ENCODE assay signal across 8 cellular contexts in genomic region chr7:43868681-43869017, GRCh38. TPM values are rescaled to one million over a fixed set of nuclear protein-coding genes. Genes with fewer than 3 reads are reported as not detected.
DNase-seq lines count a peak whose midpoint lies in the region; ATAC-seq and TF ChIP-seq lines count a peak whose summit lies in the region.

No MANE protein-coding gene starts in this region.

- H3K4me1 Mint-ChIP-seq in Caco-2 (ENCODE audit: low read depth, unreplicated experiment): peaks cover 16% of the 10 kb centered on the region
- peaks cover 6% of the 10 kb centered on the region for H3K4me1 Mint-ChIP-seq in memory B cell

- CTCF ChIA-PET in Caco-2 (lab: Charles Lee): interaction anchor here (0.9 kb wide), 1 partner anchor 74 kb away, joined by 3 read pairs; no protein-coding TSS in a partner anchor

- WGBS in body of pancreas, 2 donors: 0 to 2% methylated on average over 9 of the region's 9 CpGs

- H3K27ac Mint-ChIP-seq in Caco-2 (ENCODE audit: unreplicated experiment) (peak overlapping the region; percentile 87), memory B cell (peak overlapping the region; percentile 85)

- intact Hi-C loops in Caco-2 (cut with micrococcal nuclease; ENCODE audit: unreplicated experiment) (loop anchor here (2.0 kb wide), 1 partner anchor 36 kb away; no protein-coding TSS in a partner anchor), body of pancreas (cut with DNase I) (loop anchor here (10.0 kb wide), 1 partner anchor 56 kb away; the partner anchor contains the start of gene UBE2D4), vagina (cut with DNase I) (no loop called here)

- H3K36me3 ChIP-seq in Caco-2 (ENCODE audit: control insufficient read depth, insufficient read depth, low read length): no peaks in the 10 kb centered on the region
- peaks cover 0 to 6% of the 10 kb centered on the region in 2 donors for H3K36me3 ChIP-seq in body of pancreas (replicated peaks in 1 of 2; ENCODE audit: insufficient read depth in 1 of 2, low read depth in 2 of 2)
- peaks cover 0 to 11% of the 10 kb centered on the region in 2 donors for H3K36me3 ChIP-seq in vagina

- H3K9me3 Mint-ChIP-seq in Caco-2 (ENCODE audit: unreplicated experiment) (no peaks in the 10 kb centered on the region), memory B cell (no peaks in the 10 kb centered on the region)

- H3K9me3 ChIP-seq in Caco-2: no peaks in the 10 kb centered on the region
- H3K9me3 ChIP-seq in body of pancreas: no peaks in the 10 kb centered on the region
- H3K9me3 ChIP-seq in vagina: no peaks in the 10 kb centered on the region

- H3K27me3 ChIP-seq in Caco-2 (replicated peaks; ENCODE audit: control insufficient read depth, insufficient read depth, low read length) (no peaks in the 10 kb centered on the region), body of pancreas (no peaks in the 10 kb centered on the region), vagina (no peaks in the 10 kb centered on the region)

- H3K4me3 Mint-ChIP-seq in Caco-2 (ENCODE audit: unreplicated experiment) (peak overlapping the region; percentile 92), memory B cell (peak overlapping the region; percentile 91)

- TF ChIP-seq POLR2A in body of pancreas (IDR thresholded peaks at IDR 0.05): no peak
- no peak for TF ChIP-seq POLR2A in vagina (IDR thresholded peaks at IDR 0.05)

- H3K4me1 ChIP-seq in Caco-2: peaks cover 13% of the 10 kb centered on the region
- peaks cover 16% of the 10 kb centered on the region for H3K4me1 ChIP-seq in body of pancreas
- H3K4me1 ChIP-seq in vagina: peaks cover 47% of the 10 kb centered on the region

- H3K36me3 Mint-ChIP-seq in Caco-2 (ENCODE audit: insufficient read depth, unreplicated experiment) (peaks cover 38% of the 10 kb centered on the region), memory B cell (peaks cover 14% of the 10 kb centered on the region)

- H3K4me3 ChIP-seq in Caco-2 (ENCODE audit: low read depth, low read length): peak overlapping the region; percentile 97
- H3K4me3 ChIP-seq in body of pancreas: peak overlapping the region; percentile 92 to 98
- peak overlapping the region; percentile 88 to 93 for H3K4me3 ChIP-seq in vagina

- TF ChIP-seq CTCF in Caco-2 (IDR thresholded peaks at IDR 0.05; ENCODE audit: insufficient read depth in 1 of 2, low read depth in 1 of 2, low read length in 1 of 2, severe bottlenecking in 1 of 2, unreplicated experiment in 1 of 2) (no peak), body of pancreas (IDR thresholded peaks at IDR 0.05) (no peak), vagina (IDR thresholded peaks at IDR 0.05) (no peak)

- H3K27ac ChIP-seq in body of pancreas: peak overlapping the region in 3 of 4 donors; percentile 76 to 83 (median 76)
- H3K27ac ChIP-seq in vagina: peak overlapping the region; percentile 98

- BruUV-seq in Caco-2 (replicated peaks; lab: Mats Ljungman, UMichigan): TSS peak; percentile 53

- no peak for DNase-seq in Caco-2
- DNase-seq in body of pancreas: no peak
- no peak for DNase-seq in memory B cell (ENCODE audit: low spot score in 2 of 2)
- no peak for DNase-seq in vagina (ENCODE audit: extremely low spot score in 2 of 2)
- no peak for DNase-seq in NCI-H1694 treated with DMSO at 0.1 percent for 48 hours (lab: John Stamatoyannopoulos, UW)
- no peak for DNase-seq in MV-4-11 (lab: John Stamatoyannopoulos, UW)

- H3K27me3 Mint-ChIP-seq in Caco-2 (ENCODE audit: insufficient read depth, unreplicated experiment): no peaks in the 10 kb centered on the region
- H3K27me3 Mint-ChIP-seq in memory B cell: no peaks in the 10 kb centered on the region

- ATAC-seq in HG03460 (IDR thresholded peaks at IDR 0.05; ENCODE audit: unreplicated experiment) (peak; percentile 3), body of pancreas (no peak), memory B cell (ENCODE audit: low read depth) (no peak), HG03342 (IDR thresholded peaks at IDR 0.05; ENCODE audit: unreplicated experiment) (no peak)

- POLR2A ChIA-PET in Caco-2 (lab: Charles Lee): no interaction called here

RNA-seq across cellular contexts. Expression of gene MRPS24, which starts 0.7 kb away (rescaled TPM):
- 143 and 150 TPM in 2 replicates for total RNA-seq in Caco-2 (2022)
- total RNA-seq in body of pancreas: 10 to 100 TPM; 81.7 to 99.9 TPM
- 68.8 TPM for total RNA-seq in vagina

RNA-seq across cellular contexts. Expression of gene URGCP, which starts 37.7 kb away (rescaled TPM):
- total RNA-seq in Caco-2 (2022) (35.2 and 36.0 TPM in 2 replicates), body of pancreas (10 to 100 TPM; 15.6 to 22.1 TPM), vagina (21.1 TPM)

RNA-seq across cellular contexts. Expression of gene UBE2D4, which starts 57.6 kb away (rescaled TPM):
- 12.7 and 15.4 TPM in 2 replicates for total RNA-seq in Caco-2 (2022)
- 10 to 100 TPM; 16.5 to 18.4 TPM for total RNA-seq in body of pancreas
- 25.5 TPM for total RNA-seq in vagina
